12 cellular contexts compared by ENCODE assay signal in the genomic region with DNA sequence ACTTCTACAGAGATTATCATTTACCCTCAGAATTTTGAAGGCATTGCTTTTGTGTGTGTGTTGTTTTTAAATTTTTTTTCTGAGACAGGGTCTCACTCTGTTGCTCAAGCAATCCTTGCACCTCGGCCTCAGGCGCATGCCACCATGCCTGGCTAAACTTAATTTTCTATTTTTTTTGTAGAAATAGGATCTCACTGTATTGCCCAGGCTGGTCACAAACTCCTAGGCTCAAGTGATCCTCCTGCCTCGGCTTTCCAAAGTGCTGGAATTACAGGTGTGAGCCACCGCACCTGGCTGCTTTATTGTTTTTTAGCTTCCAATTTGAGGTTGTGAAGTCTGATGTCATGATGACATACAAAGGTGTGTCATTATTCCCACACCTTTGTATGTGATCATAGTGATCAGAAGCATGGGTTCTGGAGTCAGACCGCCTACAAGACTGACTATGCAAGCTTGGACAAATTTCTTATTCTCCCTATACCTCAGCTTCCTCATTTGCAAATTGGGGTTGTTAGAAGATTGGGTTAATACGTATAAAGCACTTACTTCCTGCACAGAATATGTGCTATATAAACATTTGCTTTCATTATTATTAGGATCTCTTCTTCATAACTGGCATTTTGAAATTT.
"Had no signal": no experiment of that assay in that cellular context is flagged by ENCODE, and none has a peak within 500 bp of the region (broad histone marks: within the 10 kb centered on the region; RNA-seq: fewer than 3 reads in every experiment).

No MANE protein-coding gene starts in this region.

- DNase-seq: activated CD4-positive, alpha-beta T cell treated with anti-CD3 and anti-CD28 coated beads for 48 hours; activated CD8-positive, alpha-beta memory T cell treated with anti-CD3 and anti-CD28 coated beads, Interleukin-2, amount 50 U/mL, for 48 hours; activated CD8-positive, alpha-beta T cell treated with anti-CD3 and anti-CD28 coated beads, Interleukin-2, amount 10 ng/mL, durations not matched to agents 7 days and 5 days; activated naive CD8-positive, alpha-beta T cell treated with anti-CD3 and anti-CD28 coated beads, Interleukin-2, amount 10 ng/mL, durations not matched to agents 7 days and 5 days; anterior cingulate cortex; glutamatergic neuron; left cardiac atrium; natural killer cell; small intestine; T1000; transverse colon had no signal

- ATAC-seq: activated CD8-positive, alpha-beta T cell treated with anti-CD3 and anti-CD28 coated beads, Interleukin-2, amount 10 ng/mL, durations not matched to agents 7 days and 5 days; left cardiac atrium; natural killer cell had no signal

- H3K27ac ChIP-seq: right atrium auricular region, transverse colon had no signal
